Comparison of ENCODE assay signal across 7 cellular contexts in genomic region chr13:36819811-36820140, GRCh38. TPM values are rescaled to one million over a fixed set of nuclear protein-coding genes. Genes with fewer than 3 reads are reported as not detected.
DNase-seq lines count a peak whose midpoint lies in the region; ATAC-seq, FAIRE-seq and TF ChIP-seq lines count a peak whose summit lies in the region.

No MANE protein-coding gene starts in this region.

- peaks cover 18% of the 10 kb centered on the region; the same call in 1 of the 2 replicates for H3K79me2 ChIP-seq in KMS-11 (ENCODE audit: insufficient read depth, low read depth)

- ATAC-seq in GM21737 (IDR thresholded peaks at IDR 0.05; ENCODE audit: unreplicated experiment) = peak; percentile 11
- ATAC-seq in activated CD8-positive, alpha-beta T cell treated with anti-CD3 and anti-CD28 coated beads for 36 hours = peak; percentile 15

- H3K9ac ChIP-seq in KMS-11 (peak overlapping the region; percentile 79; the same call in 1 of the 2 replicates), rectal smooth muscle tissue (ENCODE audit: low read length) (peak overlapping the region; percentile 45)

- H3K36me3 ChIP-seq in KMS-11 (ENCODE audit: insufficient read depth) (no peaks in the 10 kb centered on the region), rectal smooth muscle tissue (ENCODE audit: control insufficient read depth, insufficient read depth, low read length) (no peaks in the 10 kb centered on the region)

- peak overlapping the region; percentile 56; the same call in 1 of the 2 replicates for H3K27ac ChIP-seq in KMS-11
- no peak overlapping the region for H3K27ac ChIP-seq in rectal smooth muscle tissue (ENCODE audit: low read depth, low read length)

- peak overlapping the region; percentile 99 for H3K4me3 Mint-ChIP-seq in activated CD8-positive, alpha-beta T cell treated with anti-CD3 and anti-CD28 coated beads for 36 hours

- peak overlapping the region; percentile 93 for H3K27ac Mint-ChIP-seq in activated CD8-positive, alpha-beta T cell treated with anti-CD3 and anti-CD28 coated beads for 36 hours

- peaks cover 48% of the 10 kb centered on the region for H3K4me1 Mint-ChIP-seq in activated CD8-positive, alpha-beta T cell treated with anti-CD3 and anti-CD28 coated beads for 36 hours (ENCODE audit: low read depth)

- H4K20me1 ChIP-seq in KMS-11 (ENCODE audit: insufficient read depth) = no peaks in the 10 kb centered on the region

- TF ChIP-seq CTCF in GM10248 (IDR thresholded peaks at IDR 0.05; ENCODE audit: control extremely low read depth, extremely low read depth, low read depth, missing control alignments) (no peak), KMS-11 (conservative IDR thresholded peaks at IDR 0.05; ENCODE audit: low read depth, low read length) (no peak)
- TF ChIP-seq CTCF in activated CD8-positive, alpha-beta T cell treated with anti-CD3 and anti-CD28 coated beads for 36 hours (IDR thresholded peaks at IDR 0.05) = no peak

- no peak overlapping the region for H3K4me3 ChIP-seq in KMS-11 (IDR thresholded peaks at IDR 0.05; ENCODE audit: insufficient read depth, low read depth, low read length)
- peak overlapping the region; percentile 84 for H3K4me3 ChIP-seq in rectal smooth muscle tissue (ENCODE audit: low read length)

- POLR2A ChIA-PET in GM10248 (lab: Yijun Ruan, JAX) = no interaction called here
- POLR2A ChIA-PET in activated CD8-positive, alpha-beta T cell treated with anti-CD3 and anti-CD28 coated beads for 36 hours (lab: Charles Lee) = interaction anchor here (0.6 kb wide), 1 partner anchor 9 kb away, joined by 3 read pairs; no protein-coding TSS in a partner anchor

- H3K9me3 Mint-ChIP-seq in activated CD8-positive, alpha-beta T cell treated with anti-CD3 and anti-CD28 coated beads for 36 hours = no peaks in the 10 kb centered on the region

- DNase-seq in GM10248 (ENCODE audit: extremely low spot score) (peak; percentile 24), frontal cortex (ENCODE audit: low spot score in 2 of 2) (peak; percentile 15 to 33), H4 (ENCODE audit: low spot score) (no peak)
- DNase-seq in activated CD8-positive, alpha-beta T cell treated with anti-CD3 and anti-CD28 coated beads for 36 hours = peak; percentile 57

- no peaks in the 10 kb centered on the region for H3K27me3 Mint-ChIP-seq in activated CD8-positive, alpha-beta T cell treated with anti-CD3 and anti-CD28 coated beads for 36 hours

- no peak for FAIRE-seq in frontal cortex (lab: Jason Lieb, UNC)

- H3K4me2 ChIP-seq in KMS-11 = peak overlapping the region; percentile 88

- H3K27me3 ChIP-seq in KMS-11 (ENCODE audit: insufficient read depth, low read depth) (no peaks in the 10 kb centered on the region), rectal smooth muscle tissue (ENCODE audit: control insufficient read depth, insufficient read depth, low read length) (no peaks in the 10 kb centered on the region)

- intact Hi-C loops in activated CD8-positive, alpha-beta T cell treated with anti-CD3 and anti-CD28 coated beads for 36 hours (cut with micrococcal nuclease) = no loop called here

- CTCF ChIA-PET in GM10248 (lab: Yijun Ruan, JAX) = no interaction called here
- CTCF ChIA-PET in activated CD8-positive, alpha-beta T cell treated with anti-CD3 and anti-CD28 coated beads for 36 hours (lab: Charles Lee) = no interaction called here

- H3K36me3 Mint-ChIP-seq in activated CD8-positive, alpha-beta T cell treated with anti-CD3 and anti-CD28 coated beads for 36 hours (ENCODE audit: low read depth) = peaks cover 15% of the 10 kb centered on the region

- peaks cover 21% of the 10 kb centered on the region for H3K4me1 ChIP-seq in KMS-11 (ENCODE audit: low read depth, poor library complexity, severe bottlenecking)
- no peaks in the 10 kb centered on the region for H3K4me1 ChIP-seq in rectal smooth muscle tissue (ENCODE audit: control insufficient read depth, insufficient read depth, low read length)

- H2AFZ ChIP-seq in KMS-11 (ENCODE audit: low read depth) = peak overlapping the region; percentile 86

RNA-seq across cellular contexts. Expression of gene RFXAP, which starts 0.8 kb away (rescaled TPM):
- total RNA-seq in activated CD8-positive, alpha-beta T cell treated with anti-CD3 and anti-CD28 coated beads for 36 hours = 10 to 100 TPM; 14.1 to 15.4 TPM
- 5.3 TPM for total RNA-seq in frontal cortex
- 1.0 and 1.7 TPM in 2 replicates for total RNA-seq in H4 (2014; rRNA removed; shearing (Covaris generic))
